ENCODE assay signal across 7 cellular contexts in the genomic region with DNA sequence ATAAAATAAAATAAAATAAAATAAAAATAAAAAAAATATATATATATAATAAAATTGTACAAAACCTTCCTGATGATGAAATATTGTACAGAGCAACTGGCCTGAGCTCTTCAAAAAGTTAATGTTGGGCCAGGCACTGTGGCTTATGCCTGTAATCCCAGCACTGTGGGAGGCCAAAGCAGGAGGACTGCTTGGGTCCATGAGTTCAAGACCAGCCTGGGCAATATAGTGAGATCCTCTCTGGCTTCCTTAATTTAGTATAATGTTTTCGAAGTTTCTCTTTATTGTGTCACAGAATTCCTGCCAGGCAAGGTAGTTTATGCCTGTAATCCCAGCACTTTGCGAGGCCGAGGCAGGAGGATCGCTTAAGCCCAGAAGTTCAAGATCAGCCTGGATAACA.
"Had no signal": no experiment of that assay in that cellular context is flagged by ENCODE, and none has a peak within 500 bp of the region (broad histone marks: within the 10 kb centered on the region; RNA-seq: fewer than 3 reads in every experiment).

No MANE protein-coding gene starts in this region.

- ATAC-seq: HCT116, K562 had no signal

- H3K4me3 ChIP-seq: GM23248, HAP-1, K562 had no signal

- FAIRE-seq: K562 had no signal

- H3K36me3 ChIP-seq: HAP-1 had no signal

- H3K9me3 ChIP-seq: HAP-1 had no signal

- H3K27ac ChIP-seq: GM23248 had no signal

- DNase-seq: GM23248, GOT3, H7, IMR-90 had no signal
